ENCODE assay signal across 12 cellular contexts in the genomic region with DNA sequence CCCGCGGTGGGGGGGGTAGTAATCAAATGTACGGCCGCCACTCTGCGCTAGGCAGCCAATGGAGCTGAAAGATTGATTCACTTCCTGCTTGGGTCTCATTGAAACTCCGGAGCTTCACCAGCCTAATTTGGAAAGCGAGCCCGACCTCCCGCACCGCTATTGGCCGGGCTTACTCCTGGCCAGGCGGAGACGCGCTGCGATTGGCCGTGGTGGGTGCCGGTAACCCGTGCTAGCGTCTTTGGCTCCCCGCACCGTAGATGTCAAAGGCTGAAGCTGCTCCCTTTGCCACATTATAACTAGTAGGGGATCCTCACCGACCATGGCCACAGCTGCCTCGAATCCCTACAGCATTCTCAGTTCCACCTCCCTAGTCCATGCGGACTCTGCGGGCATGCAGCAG. TPM values are rescaled to one million over a fixed set of nuclear protein-coding genes. Genes with fewer than 3 reads are reported as not detected.
DNase-seq lines count a peak whose midpoint lies in the region; ATAC-seq and TF ChIP-seq lines count a peak whose summit lies in the region.
"Had no signal": no experiment of that assay in that cellular context is flagged by ENCODE, and none has a peak within 500 bp of the region (broad histone marks: within the 10 kb centered on the region; RNA-seq: fewer than 3 reads in every experiment).

A gene (plus strand): TSS at position 285 of the 400 bp plus-strand sequence. CDS start 35 bp downstream, at position 320.

- no peaks in the 10 kb centered on the region for H3K36me3 ChIP-seq in suprapubic skin

- TF ChIP-seq CTCF in suprapubic skin (IDR thresholded peaks at IDR 0.05), result no peak

- peaks cover 8% of the 10 kb centered on the region for H3K4me1 Mint-ChIP-seq in activated T-cell treated with anti-CD3 and anti-CD28 coated beads, Interleukin-2, amount 50 U/mL, for 72 hours (ENCODE audit: low read depth)
- peaks cover 2% of the 10 kb centered on the region for H3K4me1 Mint-ChIP-seq in activated T-cell treated with anti-CD3 and anti-CD28 coated beads, Interleukin-2, amount 50 U/mL, for 4 hours (ENCODE audit: low read depth)

- peaks cover 5% of the 10 kb centered on the region for H3K4me1 ChIP-seq in suprapubic skin

- TF ChIP-seq EP300 in suprapubic skin (IDR thresholded peaks at IDR 0.05), result no peak

- H3K9me3 Mint-ChIP-seq in activated T-cell treated with anti-CD3 and anti-CD28 coated beads, Interleukin-2, amount 50 U/mL, for 72 hours, result no peaks in the 10 kb centered on the region
- no peaks in the 10 kb centered on the region for H3K9me3 Mint-ChIP-seq in activated T-cell treated with anti-CD3 and anti-CD28 coated beads, Interleukin-2, amount 50 U/mL, for 4 hours

- H3K27me3 Mint-ChIP-seq in activated T-cell treated with anti-CD3 and anti-CD28 coated beads, Interleukin-2, amount 50 U/mL, for 72 hours (ENCODE audit: low read depth), result peaks cover 92% of the 10 kb centered on the region
- peaks cover 71% of the 10 kb centered on the region for H3K27me3 Mint-ChIP-seq in activated T-cell treated with anti-CD3 and anti-CD28 coated beads, Interleukin-2, amount 50 U/mL, for 4 hours (ENCODE audit: low read depth)

- no peak within 1 kb of the TSS for H3K27ac ChIP-seq in suprapubic skin

- DNase-seq in activated T-cell treated with anti-CD3 and anti-CD28 coated beads, Interleukin-2, amount 50 U/mL, for 72 hours, result no peak
- DNase-seq in activated T-cell treated with anti-CD3 and anti-CD28 coated beads, Interleukin-2, amount 50 U/mL, for 4 hours, result no peak
- DNase-seq in anterior cingulate cortex (lab: John Stamatoyannopoulos, UW) (peak in 54 of 58 donors; percentile 5 to 80 (median 46)), left kidney (ENCODE audit: low read depth, low spot score) (peak; percentile 76), suprapubic skin (ENCODE audit: low spot score in 2 of 2) (no peak), NCI-H446 treated with DMSO at 0.1 percent for 48 hours (lab: John Stamatoyannopoulos, UW) (no peak), NCI-H526 treated with DMSO at 0.1 percent for 48 hours (lab: John Stamatoyannopoulos, UW) (no peak)
- DNase-seq: cortex of kidney, NCI-H524 had no signal

- H3K9me3 ChIP-seq in suprapubic skin, result no peaks in the 10 kb centered on the region

- H3K27ac Mint-ChIP-seq in activated T-cell treated with anti-CD3 and anti-CD28 coated beads, Interleukin-2, amount 50 U/mL, for 72 hours, result no peak within 1 kb of the TSS

- H3K27me3 ChIP-seq in suprapubic skin, result peaks cover 72% of the 10 kb centered on the region

- TF ChIP-seq POLR2A in suprapubic skin (IDR thresholded peaks at IDR 0.05), result no peak

- peak within 1 kb of the TSS; percentile 24 to 88 for H3K4me3 Mint-ChIP-seq in activated T-cell treated with anti-CD3 and anti-CD28 coated beads, Interleukin-2, amount 50 U/mL, for 72 hours
- no peak within 1 kb of the TSS for H3K4me3 Mint-ChIP-seq in activated T-cell treated with anti-CD3 and anti-CD28 coated beads, Interleukin-2, amount 50 U/mL, for 4 hours

- H3K36me3 Mint-ChIP-seq in activated T-cell treated with anti-CD3 and anti-CD28 coated beads, Interleukin-2, amount 50 U/mL, for 72 hours (ENCODE audit: insufficient read depth in 2 of 2), result peaks cover 2 to 5% of the 10 kb centered on the region in 2 donors
- no peaks in the 10 kb centered on the region for H3K36me3 Mint-ChIP-seq in activated T-cell treated with anti-CD3 and anti-CD28 coated beads, Interleukin-2, amount 50 U/mL, for 4 hours (ENCODE audit: insufficient read depth)

- peak within 1 kb of the TSS; percentile 28 for H3K4me3 ChIP-seq in suprapubic skin

- WGBS in suprapubic skin, result 52% methylated on average over 22 of the region's 25 CpGs

- ATAC-seq in activated T-cell treated with anti-CD3 and anti-CD28 coated beads, Interleukin-2, amount 50 U/mL, for 72 hours (replicated peaks in 1 of 2), result no peak
- ATAC-seq in activated T-cell treated with anti-CD3 and anti-CD28 coated beads, Interleukin-2, amount 50 U/mL, for 4 hours, result no peak
- no peak for ATAC-seq in GM18519 (IDR thresholded peaks at IDR 0.05; ENCODE audit: low FRiP score, unreplicated experiment)

RNA-seq across cellular contexts. Expression of the gene that starts here (rescaled TPM):
- total RNA-seq in activated T-cell treated with anti-CD3 and anti-CD28 coated beads, Interleukin-2, amount 50 U/mL, for 72 hours, result not detected
- not detected for total RNA-seq in activated T-cell treated with anti-CD3 and anti-CD28 coated beads, Interleukin-2, amount 50 U/mL, for 4 hours
- total RNA-seq in suprapubic skin, result not detected
- total RNA-seq: A172, LHCN-M2 had no signal

Comparison
In these comparisons a context has a peak if more than half of its experiments do, and no peak if none do; other contexts are left out.
1. DNase-seq: peak in anterior cingulate cortex (54 of 58) and left kidney (single experiment); none in activated T-cell treated with anti-CD3 and anti-CD28 coated beads, Interleukin-2, amount 50 U/mL, for 72 hours (0 of 2), activated T-cell treated with anti-CD3 and anti-CD28 coated beads, Interleukin-2, amount 50 U/mL, for 4 hours (single experiment), suprapubic skin (0 of 2), NCI-H446 treated with DMSO at 0.1 percent for 48 hours (single experiment) and NCI-H526 treated with DMSO at 0.1 percent for 48 hours (single experiment).